ENCODE assay signal across 1 cellular context in the genomic region with DNA sequence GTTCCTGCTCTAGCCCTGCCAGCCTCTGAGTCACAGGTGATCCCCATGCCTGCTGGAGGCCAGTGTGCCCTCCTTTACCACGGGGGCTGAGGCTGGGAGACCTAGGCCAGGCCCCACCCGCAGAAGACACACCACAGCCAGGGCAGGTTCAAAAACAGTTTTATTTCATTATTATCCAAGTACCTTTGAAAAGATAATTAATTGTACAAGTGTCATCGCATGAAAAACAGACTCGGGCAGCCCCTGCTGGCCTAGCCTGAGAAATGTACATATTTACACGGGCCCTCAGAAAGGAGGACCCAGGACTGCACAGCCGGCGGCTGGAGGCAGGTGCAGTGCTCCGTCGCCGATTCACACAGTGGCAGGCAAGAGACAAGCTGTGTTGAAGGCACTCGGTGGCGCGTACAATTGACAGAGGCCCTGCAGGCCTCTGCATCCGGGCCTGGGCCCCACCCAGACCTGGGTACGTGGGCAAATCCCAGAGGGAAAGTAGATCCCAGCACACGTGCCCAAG.
TF ChIP-seq lines count a peak whose summit lies in the region.

No MANE protein-coding gene starts in this region.

TF ChIP-seq in SK-N-SH treated with all-trans-retinoic acid at 6 μM for 48 hours, 23 proteins besides CTCF, POLR2A, EP300 and RAD21 (continued from another document):
- TF ChIP-seq, protein P1, sequence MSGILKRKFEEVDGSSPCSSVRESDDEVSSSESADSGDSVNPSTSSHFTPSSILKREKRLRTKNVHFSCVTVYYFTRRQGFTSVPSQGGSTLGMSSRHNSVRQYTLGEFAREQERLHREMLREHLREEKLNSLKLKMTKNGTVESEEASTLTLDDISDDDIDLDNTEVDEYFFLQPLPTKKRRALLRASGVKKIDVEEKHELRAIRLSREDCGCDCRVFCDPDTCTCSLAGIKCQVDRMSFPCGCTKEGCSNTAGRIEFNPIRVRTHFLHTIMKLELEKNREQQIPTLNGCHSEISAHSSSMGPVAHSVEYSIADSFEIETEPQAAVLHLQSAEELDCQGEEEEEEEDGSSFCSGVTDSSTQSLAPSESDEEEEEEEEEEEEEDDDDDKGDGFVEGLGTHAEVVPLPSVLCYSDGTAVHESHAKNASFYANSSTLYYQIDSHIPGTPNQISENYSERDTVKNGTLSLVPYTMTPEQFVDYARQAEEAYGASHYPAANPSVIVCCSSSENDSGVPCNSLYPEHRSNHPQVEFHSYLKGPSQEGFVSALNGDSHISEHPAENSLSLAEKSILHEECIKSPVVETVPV (CRISPR knock-in tag; IDR thresholded peaks at IDR 0.05) = no peak
- TF ChIP-seq BACH2 (CRISPR knock-in tag; IDR thresholded peaks at IDR 0.05; ENCODE audit: borderline replicate concordance) = no peak
- TF ChIP-seq CSDC2 (CRISPR knock-in tag; IDR thresholded peaks at IDR 0.05) = no peak
- TF ChIP-seq, protein P2, sequence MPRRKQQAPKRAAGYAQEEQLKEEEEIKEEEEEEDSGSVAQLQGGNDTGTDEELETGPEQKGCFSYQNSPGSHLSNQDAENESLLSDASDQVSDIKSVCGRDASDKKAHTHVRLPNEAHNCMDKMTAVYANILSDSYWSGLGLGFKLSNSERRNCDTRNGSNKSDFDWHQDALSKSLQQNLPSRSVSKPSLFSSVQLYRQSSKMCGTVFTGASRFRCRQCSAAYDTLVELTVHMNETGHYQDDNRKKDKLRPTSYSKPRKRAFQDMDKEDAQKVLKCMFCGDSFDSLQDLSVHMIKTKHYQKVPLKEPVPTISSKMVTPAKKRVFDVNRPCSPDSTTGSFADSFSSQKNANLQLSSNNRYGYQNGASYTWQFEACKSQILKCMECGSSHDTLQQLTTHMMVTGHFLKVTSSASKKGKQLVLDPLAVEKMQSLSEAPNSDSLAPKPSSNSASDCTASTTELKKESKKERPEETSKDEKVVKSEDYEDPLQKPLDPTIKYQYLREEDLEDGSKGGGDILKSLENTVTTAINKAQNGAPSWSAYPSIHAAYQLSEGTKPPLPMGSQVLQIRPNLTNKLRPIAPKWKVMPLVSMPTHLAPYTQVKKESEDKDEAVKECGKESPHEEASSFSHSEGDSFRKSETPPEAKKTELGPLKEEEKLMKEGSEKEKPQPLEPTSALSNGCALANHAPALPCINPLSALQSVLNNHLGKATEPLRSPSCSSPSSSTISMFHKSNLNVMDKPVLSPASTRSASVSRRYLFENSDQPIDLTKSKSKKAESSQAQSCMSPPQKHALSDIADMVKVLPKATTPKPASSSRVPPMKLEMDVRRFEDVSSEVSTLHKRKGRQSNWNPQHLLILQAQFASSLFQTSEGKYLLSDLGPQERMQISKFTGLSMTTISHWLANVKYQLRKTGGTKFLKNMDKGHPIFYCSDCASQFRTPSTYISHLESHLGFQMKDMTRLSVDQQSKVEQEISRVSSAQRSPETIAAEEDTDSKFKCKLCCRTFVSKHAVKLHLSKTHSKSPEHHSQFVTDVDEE (CRISPR knock-in tag; IDR thresholded peaks at IDR 0.05) = no peak
- no peak for TF ChIP-seq ARNTL (CRISPR knock-in tag; IDR thresholded peaks at IDR 0.05; ENCODE audit: borderline replicate concordance, low read depth)
- TF ChIP-seq PPARA (CRISPR knock-in tag; IDR thresholded peaks at IDR 0.05; ENCODE audit: borderline replicate concordance) = no peak
- TF ChIP-seq, protein P3, sequence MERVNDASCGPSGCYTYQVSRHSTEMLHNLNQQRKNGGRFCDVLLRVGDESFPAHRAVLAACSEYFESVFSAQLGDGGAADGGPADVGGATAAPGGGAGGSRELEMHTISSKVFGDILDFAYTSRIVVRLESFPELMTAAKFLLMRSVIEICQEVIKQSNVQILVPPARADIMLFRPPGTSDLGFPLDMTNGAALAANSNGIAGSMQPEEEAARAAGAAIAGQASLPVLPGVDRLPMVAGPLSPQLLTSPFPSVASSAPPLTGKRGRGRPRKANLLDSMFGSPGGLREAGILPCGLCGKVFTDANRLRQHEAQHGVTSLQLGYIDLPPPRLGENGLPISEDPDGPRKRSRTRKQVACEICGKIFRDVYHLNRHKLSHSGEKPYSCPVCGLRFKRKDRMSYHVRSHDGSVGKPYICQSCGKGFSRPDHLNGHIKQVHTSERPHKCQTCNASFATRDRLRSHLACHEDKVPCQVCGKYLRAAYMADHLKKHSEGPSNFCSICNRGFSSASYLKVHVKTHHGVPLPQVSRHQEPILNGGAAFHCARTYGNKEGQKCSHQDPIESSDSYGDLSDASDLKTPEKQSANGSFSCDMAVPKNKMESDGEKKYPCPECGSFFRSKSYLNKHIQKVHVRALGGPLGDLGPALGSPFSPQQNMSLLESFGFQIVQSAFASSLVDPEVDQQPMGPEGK (CRISPR knock-in tag; IDR thresholded peaks at IDR 0.05; ENCODE audit: borderline replicate concordance) = no peak
- TF ChIP-seq, protein P4, sequence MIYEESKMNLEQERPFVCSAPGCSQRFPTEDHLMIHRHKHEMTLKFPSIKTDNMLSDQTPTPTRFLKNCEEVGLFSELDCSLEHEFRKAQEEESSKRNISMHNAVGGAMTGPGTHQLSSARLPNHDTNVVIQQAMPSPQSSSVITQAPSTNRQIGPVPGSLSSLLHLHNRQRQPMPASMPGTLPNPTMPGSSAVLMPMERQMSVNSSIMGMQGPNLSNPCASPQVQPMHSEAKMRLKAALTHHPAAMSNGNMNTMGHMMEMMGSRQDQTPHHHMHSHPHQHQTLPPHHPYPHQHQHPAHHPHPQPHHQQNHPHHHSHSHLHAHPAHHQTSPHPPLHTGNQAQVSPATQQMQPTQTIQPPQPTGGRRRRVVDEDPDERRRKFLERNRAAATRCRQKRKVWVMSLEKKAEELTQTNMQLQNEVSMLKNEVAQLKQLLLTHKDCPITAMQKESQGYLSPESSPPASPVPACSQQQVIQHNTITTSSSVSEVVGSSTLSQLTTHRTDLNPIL (CRISPR knock-in tag; IDR thresholded peaks at IDR 0.05; ENCODE audit: low read depth) = no peak
- no peak for TF ChIP-seq TOX (CRISPR knock-in tag; IDR thresholded peaks at IDR 0.05; ENCODE audit: borderline replicate concordance)
- no peak for TF ChIP-seq ZNF70 (CRISPR knock-in tag; IDR thresholded peaks at IDR 0.05)
- TF ChIP-seq ESRRG (CRISPR knock-in tag; IDR thresholded peaks at IDR 0.05) = no peak
- no peak for TF ChIP-seq ZNF8 (CRISPR knock-in tag; IDR thresholded peaks at IDR 0.05)
